17 cellular contexts compared by ENCODE assay signal in the genomic region with DNA sequence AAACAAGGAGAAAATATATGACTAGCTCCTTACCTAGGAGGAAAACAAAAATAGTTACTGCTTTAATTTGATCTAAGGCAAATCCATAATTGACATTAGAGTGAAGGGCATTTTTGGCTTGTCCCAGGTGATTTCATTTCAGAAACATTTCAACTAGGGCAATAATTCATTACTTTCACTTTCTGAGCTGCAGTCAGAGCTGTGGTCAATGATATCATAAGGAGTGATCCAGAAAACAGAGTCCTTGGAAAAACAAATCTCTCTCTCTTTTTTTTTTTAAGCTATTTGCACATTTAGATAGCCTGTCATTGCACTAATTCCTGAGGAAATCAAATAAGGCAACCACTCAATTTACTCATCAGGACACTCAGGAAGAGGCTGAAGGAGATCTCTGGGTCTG.
DNase-seq lines count a peak whose midpoint lies in the region; ATAC-seq and TF ChIP-seq lines count a peak whose summit lies in the region.
"Had no signal": no experiment of that assay in that cellular context is flagged by ENCODE, and none has a peak within 500 bp of the region (broad histone marks: within the 10 kb centered on the region; RNA-seq: fewer than 3 reads in every experiment).

No MANE protein-coding gene starts in this region.

- intact Hi-C loops in colonic mucosa (cut with DNase I), result no loop called here
- intact Hi-C loops in spleen (cut with DNase I; ENCODE audit: low total_unique reads), result no loop called here

- TF ChIP-seq CTCF in SK-N-SH (IDR thresholded peaks at IDR 0.05) (no peak), colonic mucosa (IDR thresholded peaks at IDR 0.05) (no peak), spleen (IDR thresholded peaks at IDR 0.05 in 8 of 11, conservative IDR thresholded peaks at IDR 0.05 in 3 of 11) (no peak), glutamatergic neuron (IDR thresholded peaks at IDR 0.05; ENCODE audit: partially characterized antibody, unreplicated experiment) (no peak)

- H3K14ac ChIP-seq in trophoblast cell (ENCODE audit: low read length), result no peak overlapping the region

- H3K27ac Mint-ChIP-seq in glutamatergic neuron (ENCODE audit: unreplicated experiment), result no peak overlapping the region
- H3K27ac Mint-ChIP-seq: B cell; CD4-positive, alpha-beta T cell; GM23338 had no signal

- H3K4me3 ChIP-seq in SK-N-SH (ENCODE audit: low read depth in 2 of 2, low read length in 1 of 2) (no peak overlapping the region), trophoblast cell (ENCODE audit: low read depth, low read length) (no peak overlapping the region), colonic mucosa (no peak overlapping the region), spleen (no peak overlapping the region)
- H3K4me3 ChIP-seq: GM12878, GM23338 had no signal

- H2BK12ac ChIP-seq in trophoblast cell (ENCODE audit: low read length), result no peak overlapping the region

- H3K9me2 ChIP-seq in SK-N-SH, result no peaks in the 10 kb centered on the region

- TF ChIP-seq EP300 in SK-N-SH (IDR thresholded peaks at IDR 0.05; ENCODE audit: borderline replicate concordance in 1 of 2, low read depth in 1 of 2, low read length in 1 of 2), result no peak

- no peaks in the 10 kb centered on the region for H3K4me1 Mint-ChIP-seq in glutamatergic neuron (ENCODE audit: low read depth, unreplicated experiment)
- H3K4me1 Mint-ChIP-seq: B cell, GM23338 had no signal

- no peak for DNase-seq in SK-N-SH
- peak; percentile 0 for DNase-seq in iris pigment epithelial cell (ENCODE audit: low read depth)
- no peak for DNase-seq in trophoblast cell
- no peak for DNase-seq in colonic mucosa
- no peak for DNase-seq in spleen
- DNase-seq in glutamatergic neuron, result no peak
- DNase-seq: ACHN; C1 segment of cervical spinal cord; CD4-positive, alpha-beta T cell; DMS79; H7 had no signal

- 0 out of 2 replicates have a peak, but pooled peaks cover 3% of the 10 kb centered on the region for H3K9me3 ChIP-seq in SK-N-SH
- no peaks in the 10 kb centered on the region for H3K9me3 ChIP-seq in trophoblast cell (ENCODE audit: insufficient read depth, low read depth, low read length)
- H3K9me3 ChIP-seq in colonic mucosa, result no peaks in the 10 kb centered on the region
- H3K9me3 ChIP-seq in spleen, result peaks cover 0 to 38% (median 14%) of the 10 kb centered on the region in 8 donors

- no peak for TF ChIP-seq RAD21 in SK-N-SH (IDR thresholded peaks at IDR 0.05; ENCODE audit: low read length)

- peak overlapping the region; percentile 62 for H4K91ac ChIP-seq in trophoblast cell (ENCODE audit: low read depth, low read length)

- no peak overlapping the region for H3K4ac ChIP-seq in trophoblast cell (ENCODE audit: low read depth, low read length)

- no peak overlapping the region for H2AFZ ChIP-seq in SK-N-SH (ENCODE audit: low read depth)
- H2AFZ ChIP-seq in trophoblast cell (ENCODE audit: insufficient read depth, low read length, poor library complexity), result no peak overlapping the region
- H2AFZ ChIP-seq: GM23338 had no signal

- H3K4me3 Mint-ChIP-seq in glutamatergic neuron (ENCODE audit: unreplicated experiment), result no peak overlapping the region
- H3K4me3 Mint-ChIP-seq: B cell; CD4-positive, alpha-beta T cell; GM23338 had no signal

- H3K4me1 ChIP-seq in SK-N-SH (ENCODE audit: control insufficient read depth in 1 of 2, insufficient read depth in 2 of 2, low read depth in 1 of 2, low read length in 1 of 2) (no peaks in the 10 kb centered on the region), trophoblast cell (ENCODE audit: control insufficient read depth in 1 of 2, insufficient read depth in 2 of 2, low read length in 2 of 2) (peaks cover 0 to 4% of the 10 kb centered on the region in 2 experiments), colonic mucosa (no peaks in the 10 kb centered on the region), spleen (no peaks in the 10 kb centered on the region)

- peaks cover 2% of the 10 kb centered on the region for H3K27me3 Mint-ChIP-seq in glutamatergic neuron (ENCODE audit: unreplicated experiment)
- H3K27me3 Mint-ChIP-seq: B cell; CD4-positive, alpha-beta T cell had no signal

- peak overlapping the region; percentile 83 for H2BK120ac ChIP-seq in trophoblast cell (ENCODE audit: insufficient read depth, low read length, poor library complexity)

- H3K23ac ChIP-seq in trophoblast cell (ENCODE audit: low read length), result no peak overlapping the region

- no peaks in the 10 kb centered on the region for H3K9me3 Mint-ChIP-seq in glutamatergic neuron (ENCODE audit: unreplicated experiment)

- H3F3A ChIP-seq in SK-N-SH (replicated peaks; ENCODE audit: insufficient read depth), result no peaks in the 10 kb centered on the region

- peaks cover 20% of the 10 kb centered on the region for H3K79me1 ChIP-seq in trophoblast cell (ENCODE audit: low read length)

- CTCF ChIA-PET in SK-N-SH (lab: Yijun Ruan, JAX), result interaction anchor here (0.6 kb wide), 1 partner anchor 107 kb away, joined by 4 read pairs; no protein-coding TSS in a partner anchor

- no peaks in the 10 kb centered on the region for H3K36me3 ChIP-seq in SK-N-SH (replicated peaks in 1 of 2; ENCODE audit: control insufficient read depth in 1 of 2, insufficient read depth in 2 of 2, low read length in 1 of 2)
- H3K36me3 ChIP-seq in trophoblast cell (ENCODE audit: control insufficient read depth in 1 of 2, insufficient read depth in 2 of 2, low read length in 2 of 2), result no peaks in the 10 kb centered on the region
- H3K36me3 ChIP-seq in colonic mucosa, result no peaks in the 10 kb centered on the region
- no peaks in the 10 kb centered on the region for H3K36me3 ChIP-seq in spleen

- no peak overlapping the region for H2AK5ac ChIP-seq in trophoblast cell (ENCODE audit: low read length)

- TF ChIP-seq POLR2A in spleen (IDR thresholded peaks at IDR 0.05), result no peak

- no peak overlapping the region for H3K4me2 ChIP-seq in SK-N-SH
- no peak overlapping the region for H3K4me2 ChIP-seq in trophoblast cell (ENCODE audit: low read length)
- H3K4me2 ChIP-seq: GM23338 had no signal

- no peak overlapping the region for H3K9ac ChIP-seq in SK-N-SH
- H3K9ac ChIP-seq in trophoblast cell (ENCODE audit: low read length), result no peak overlapping the region
- no peak overlapping the region for H3K9ac ChIP-seq in colonic mucosa (ENCODE audit: low read depth in 2 of 2, low read length in 2 of 2)

- H3K27me3 ChIP-seq in SK-N-SH (ENCODE audit: insufficient read depth) (no peaks in the 10 kb centered on the region), trophoblast cell (ENCODE audit: insufficient read depth, low read length) (no peaks in the 10 kb centered on the region), colonic mucosa (no peaks in the 10 kb centered on the region), spleen (replicated peaks in 1 of 7) (no peaks in the 10 kb centered on the region)

- no peaks in the 10 kb centered on the region for H4K20me1 ChIP-seq in SK-N-SH (ENCODE audit: insufficient read depth)

- no peak overlapping the region for H3K18ac ChIP-seq in trophoblast cell (ENCODE audit: low read length)

- H2BK5ac ChIP-seq in trophoblast cell (ENCODE audit: low read depth, low read length, poor library complexity), result no peak overlapping the region

- POLR2A ChIA-PET in SK-N-SH (lab: Yijun Ruan, JAX), result no interaction called here

- ATAC-seq in SK-N-SH treated with all-trans-retinoic acid at 6 μM for 48 hours (no peak), GM21367 (IDR thresholded peaks at IDR 0.05; ENCODE audit: unreplicated experiment) (no peak)
- ATAC-seq: GM12878, GM23338 had no signal

- H3K27ac ChIP-seq in SK-N-SH (ENCODE audit: low read depth in 2 of 2, low read length in 1 of 2) (no peak overlapping the region), trophoblast cell (ENCODE audit: low read depth, low read length) (peak overlapping the region; percentile 39), colonic mucosa (no peak overlapping the region), spleen (no peak overlapping the region)
- H3K27ac ChIP-seq: 22Rv1 had no signal

- H4K12ac ChIP-seq in trophoblast cell (ENCODE audit: low read depth, low read length), result no peak overlapping the region

- no peaks in the 10 kb centered on the region for H3K79me2 ChIP-seq in SK-N-SH (ENCODE audit: insufficient read depth)
- H3K79me2 ChIP-seq in trophoblast cell (ENCODE audit: control insufficient read depth, insufficient read depth, low read length, poor library complexity), result no peaks in the 10 kb centered on the region

- H4K8ac ChIP-seq in trophoblast cell (ENCODE audit: low read depth, low read length), result no peak overlapping the region

- H3K36me3 Mint-ChIP-seq in glutamatergic neuron (ENCODE audit: unreplicated experiment), result peaks cover under 1% of the 10 kb centered on the region

TF ChIP-seq in SK-N-SH treated with all-trans-retinoic acid at 6 μM for 48 hours, 23 proteins besides CTCF, POLR2A, EP300 and RAD21 (continues in another document):
- peak; percentile 83 for TF ChIP-seq ISL1 (CRISPR knock-in tag; IDR thresholded peaks at IDR 0.05)
- TF ChIP-seq, protein P1, sequence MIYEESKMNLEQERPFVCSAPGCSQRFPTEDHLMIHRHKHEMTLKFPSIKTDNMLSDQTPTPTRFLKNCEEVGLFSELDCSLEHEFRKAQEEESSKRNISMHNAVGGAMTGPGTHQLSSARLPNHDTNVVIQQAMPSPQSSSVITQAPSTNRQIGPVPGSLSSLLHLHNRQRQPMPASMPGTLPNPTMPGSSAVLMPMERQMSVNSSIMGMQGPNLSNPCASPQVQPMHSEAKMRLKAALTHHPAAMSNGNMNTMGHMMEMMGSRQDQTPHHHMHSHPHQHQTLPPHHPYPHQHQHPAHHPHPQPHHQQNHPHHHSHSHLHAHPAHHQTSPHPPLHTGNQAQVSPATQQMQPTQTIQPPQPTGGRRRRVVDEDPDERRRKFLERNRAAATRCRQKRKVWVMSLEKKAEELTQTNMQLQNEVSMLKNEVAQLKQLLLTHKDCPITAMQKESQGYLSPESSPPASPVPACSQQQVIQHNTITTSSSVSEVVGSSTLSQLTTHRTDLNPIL (CRISPR knock-in tag; IDR thresholded peaks at IDR 0.05; ENCODE audit: low read depth), result peak; percentile 27; the same call in 1 of the 2 replicates

TF ChIP-seq in SK-N-SH, 30 proteins besides CTCF, POLR2A, EP300 and RAD21:
- TF ChIP-seq EZH2phosphoT487 (IDR thresholded peaks at IDR 0.05; ENCODE audit: borderline replicate concordance, low read depth) (no peak), MXI1 (IDR thresholded peaks at IDR 0.05; ENCODE audit: low read depth, low read length) (no peak)
